12 cellular contexts compared by ENCODE assay signal in genomic region chr16:67242138-67242730, GRCh38. TPM values are rescaled to one million over a fixed set of nuclear protein-coding genes. Genes with fewer than 3 reads are reported as not detected.
DNase-seq lines count a peak whose midpoint lies in the region; ATAC-seq and TF ChIP-seq lines count a peak whose summit lies in the region.
"Had no signal": no experiment of that assay in that cellular context is flagged by ENCODE, and none has a peak within 500 bp of the region (broad histone marks: within the 10 kb centered on the region; RNA-seq: fewer than 3 reads in every experiment).

No MANE protein-coding gene starts in this region.

- H3K36me3 ChIP-seq in right atrium auricular region (peaks cover 26% of the 10 kb centered on the region), spleen (peaks cover 0 to 58% (median 28%) of the 10 kb centered on the region in 6 donors)

- DNase-seq in Calu3 (no peak), right atrium auricular region (ENCODE audit: low spot score) (no peak), spleen (peak; percentile 77), NOMO-1 (lab: John Stamatoyannopoulos, UW; ENCODE audit: unreplicated experiment in 2 of 2) (no peak), GF-D8 (lab: John Stamatoyannopoulos, UW) (no peak)
- no peak for DNase-seq in activated CD8-positive, alpha-beta T cell treated with anti-CD3 and anti-CD28 coated beads, Interleukin-2, amount 10 ng/mL, durations not matched to agents 7 days and 5 days
- DNase-seq: activated CD4-positive, alpha-beta T cell treated with anti-CD3 and anti-CD28 coated beads, Interleukin-2, amount 50 U/mL, for 4 hours; EL; naive B cell; NCI-H1436; stimulated activated CD4-positive, alpha-beta T cell treated with anti-CD3 and anti-CD28 coated beads, Interleukin-4, amount 100 ng/mL, for 24 hours had no signal

- peak overlapping the region; percentile 94 to 95 for H3K27ac ChIP-seq in right atrium auricular region
- H3K27ac ChIP-seq in spleen: peak overlapping the region in 7 of 8 donors; percentile 58 to 96 (median 92)

- POLR2A ChIA-PET in activated CD8-positive, alpha-beta T cell treated with anti-CD3 and anti-CD28 coated beads, Interleukin-2, amount 10 ng/mL, durations not matched to agents 7 days and 5 days (lab: Charles Lee): interaction anchor here (1.8 kb wide), 1 partner anchor 15 kb away, joined by 7 read pairs; the partner anchor contains the start of gene TMEM208

- H3K4me3 ChIP-seq in right atrium auricular region (no peak overlapping the region), spleen (peak overlapping the region in 1 of 8 donors; percentile 10)

- TF ChIP-seq CTCF in Calu3 (IDR thresholded peaks at IDR 0.05; ENCODE audit: unreplicated experiment) (no peak), right atrium auricular region (IDR thresholded peaks at IDR 0.05) (no peak), spleen (IDR thresholded peaks at IDR 0.05 in 8 of 11, conservative IDR thresholded peaks at IDR 0.05 in 3 of 11) (no peak)

- TF ChIP-seq POLR2A in spleen (IDR thresholded peaks at IDR 0.05): no peak

- no peaks in the 10 kb centered on the region for H3K27me3 ChIP-seq in right atrium auricular region
- no peaks in the 10 kb centered on the region for H3K27me3 ChIP-seq in spleen (replicated peaks in 1 of 7)

- CTCF ChIA-PET in Calu3 (lab: Charles Lee): no interaction called here
- CTCF ChIA-PET in activated CD8-positive, alpha-beta T cell treated with anti-CD3 and anti-CD28 coated beads, Interleukin-2, amount 10 ng/mL, durations not matched to agents 7 days and 5 days (lab: Charles Lee): interaction anchor here (0.9 to 7.3 kb wide), 3 partner anchors 15 to 57 kb away, joined by 3 to 64 read pairs (median 4); partner anchors contain the start of gene TMEM208

- H3K36me3 Mint-ChIP-seq in Calu3 (ENCODE audit: insufficient read depth, unreplicated experiment): peaks cover 44% of the 10 kb centered on the region
- peaks cover 34% of the 10 kb centered on the region for H3K36me3 Mint-ChIP-seq in activated CD8-positive, alpha-beta T cell treated with anti-CD3 and anti-CD28 coated beads, Interleukin-2, amount 10 ng/mL, durations not matched to agents 7 days and 5 days (ENCODE audit: low read depth)

- no peaks in the 10 kb centered on the region for H3K9me3 Mint-ChIP-seq in Calu3 (ENCODE audit: low read depth, unreplicated experiment)
- H3K9me3 Mint-ChIP-seq in activated CD8-positive, alpha-beta T cell treated with anti-CD3 and anti-CD28 coated beads, Interleukin-2, amount 10 ng/mL, durations not matched to agents 7 days and 5 days (ENCODE audit: insufficient read depth): no peaks in the 10 kb centered on the region
- H3K9me3 Mint-ChIP-seq: naive B cell had no signal

- peaks cover under 1% of the 10 kb centered on the region for H3K27me3 Mint-ChIP-seq in Calu3 (ENCODE audit: unreplicated experiment)
- no peaks in the 10 kb centered on the region for H3K27me3 Mint-ChIP-seq in activated CD8-positive, alpha-beta T cell treated with anti-CD3 and anti-CD28 coated beads, Interleukin-2, amount 10 ng/mL, durations not matched to agents 7 days and 5 days (ENCODE audit: low read depth)
- H3K27me3 Mint-ChIP-seq: naive B cell had no signal

- intact Hi-C loops in Calu3 (cut with micrococcal nuclease; ENCODE audit: unreplicated experiment): no loop called here
- intact Hi-C loops in spleen (cut with DNase I; ENCODE audit: low total_unique reads): no loop called here

- no peak for ATAC-seq in activated CD8-positive, alpha-beta T cell treated with anti-CD3 and anti-CD28 coated beads, Interleukin-2, amount 10 ng/mL, durations not matched to agents 7 days and 5 days
- ATAC-seq in HG02870 (IDR thresholded peaks at IDR 0.05; ENCODE audit: unreplicated experiment): no peak

- BruUV-seq in Calu3 (replicated peaks; lab: Mats Ljungman, UMichigan): no TSS peak

- peaks cover 38% of the 10 kb centered on the region for H3K4me1 Mint-ChIP-seq in Calu3 (ENCODE audit: low read depth, unreplicated experiment)
- peaks cover 51% of the 10 kb centered on the region for H3K4me1 Mint-ChIP-seq in activated CD8-positive, alpha-beta T cell treated with anti-CD3 and anti-CD28 coated beads, Interleukin-2, amount 10 ng/mL, durations not matched to agents 7 days and 5 days (ENCODE audit: low read depth)

- H3K4me3 Mint-ChIP-seq in Calu3 (ENCODE audit: low read depth, unreplicated experiment): no peak overlapping the region
- H3K4me3 Mint-ChIP-seq in activated CD8-positive, alpha-beta T cell treated with anti-CD3 and anti-CD28 coated beads, Interleukin-2, amount 10 ng/mL, durations not matched to agents 7 days and 5 days: no peak overlapping the region
- H3K4me3 Mint-ChIP-seq: naive B cell had no signal

- H3K4me1 ChIP-seq in right atrium auricular region (peaks cover 0 to 64% of the 10 kb centered on the region in 2 donors), spleen (peaks cover 50 to 97% (median 79%) of the 10 kb centered on the region in 6 donors)

- H3K9me3 ChIP-seq in right atrium auricular region (no peaks in the 10 kb centered on the region), spleen (no peaks in the 10 kb centered on the region)

- 55 to 93% (median 69%) methylated on average over 3 to 4 of the region's 4 CpGs for WGBS in spleen, 5 donors

- H3K27ac Mint-ChIP-seq in Calu3 (ENCODE audit: unreplicated experiment): peak overlapping the region; percentile 51
- peak overlapping the region; percentile 83 for H3K27ac Mint-ChIP-seq in activated CD8-positive, alpha-beta T cell treated with anti-CD3 and anti-CD28 coated beads, Interleukin-2, amount 10 ng/mL, durations not matched to agents 7 days and 5 days

RNA-seq across cellular contexts. Expression of gene FHOD1, which starts 5.0 kb away (rescaled TPM):
- 37.2 and 37.9 TPM in 2 replicates for total RNA-seq in Calu3 (2022)
- total RNA-seq in activated CD8-positive, alpha-beta T cell treated with anti-CD3 and anti-CD28 coated beads, Interleukin-2, amount 10 ng/mL, durations not matched to agents 7 days and 5 days: 100 to 1,000 TPM in 1 of 2 experiments, 10 to 100 TPM in 1; 93.4 to 101 TPM
- total RNA-seq in right atrium auricular region: 10 to 100 TPM in 1 of 2 donors, 1 to 10 TPM in 1; 5.3 to 11.6 TPM
- 100 to 1,000 TPM in 6 of 7 donors, 10 to 100 TPM in 1; 97.3 to 304 (median 145) TPM for total RNA-seq in spleen
- 100 to 1,000 TPM in 2 of 3 donors, 10 to 100 TPM in 1; 45.6 to 193 (median 149) TPM for polyA plus RNA-seq in spleen

RNA-seq across cellular contexts. Expression of gene SLC9A5, which starts 6.5 kb away (rescaled TPM):
- total RNA-seq in Calu3 (2022) (2.4 and 4.4 TPM in 2 replicates), right atrium auricular region (1 to 10 TPM; 1.5 to 2.4 TPM), spleen (10 to 100 TPM in 5 of 7 donors, 1 to 10 TPM in 2; 8.1 to 26.8 (median 13.5) TPM)
- total RNA-seq in activated CD8-positive, alpha-beta T cell treated with anti-CD3 and anti-CD28 coated beads, Interleukin-2, amount 10 ng/mL, durations not matched to agents 7 days and 5 days: 1 to 10 TPM; 3.1 to 4.1 TPM
- polyA plus RNA-seq in spleen: 10 to 100 TPM in 2 of 3 donors, 1 to 10 TPM in 1; 6.0 to 34.1 (median 33.6) TPM

RNA-seq across cellular contexts. Expression of gene TMEM208, which starts 15.3 kb away (rescaled TPM):
- total RNA-seq in Calu3 (2022) (53.5 and 69.2 TPM in 2 replicates), right atrium auricular region (10 to 100 TPM; 16.9 to 27.8 TPM), spleen (10 to 100 TPM; 28.1 to 39.0 (median 29.3) TPM)
- 10 to 100 TPM; 33.7 TPM for total RNA-seq in activated CD8-positive, alpha-beta T cell treated with anti-CD3 and anti-CD28 coated beads, Interleukin-2, amount 10 ng/mL, durations not matched to agents 7 days and 5 days
- polyA plus RNA-seq in spleen: 10 to 100 TPM; 54.5 to 68.7 (median 65.9) TPM

RNA-seq across cellular contexts. Expression of gene PLEKHG4, which starts 37.1 kb away (rescaled TPM):
- total RNA-seq in Calu3 (2022) (5.5 and 9.2 TPM in 2 replicates), right atrium auricular region (1 to 10 TPM; 1.1 to 3.9 TPM), spleen (10 to 100 TPM in 6 of 7 donors, 1 to 10 TPM in 1; 9.6 to 27.9 (median 15.2) TPM)
- 10 to 100 TPM; 13.6 to 16.3 TPM for total RNA-seq in activated CD8-positive, alpha-beta T cell treated with anti-CD3 and anti-CD28 coated beads, Interleukin-2, amount 10 ng/mL, durations not matched to agents 7 days and 5 days
- polyA plus RNA-seq in spleen: 10 to 100 TPM in 2 of 3 donors, 1 to 10 TPM in 1; 5.1 to 12.7 (median 11.3) TPM

RNA-seq across cellular contexts. Expression of gene ELMO3, which starts 43.3 kb away (rescaled TPM):
- total RNA-seq in Calu3 (2022) (31.9 and 43.2 TPM in 2 replicates), right atrium auricular region (1 to 10 TPM in 1 of 2 donors, under 1 TPM in 1; 0.37 to 2.2 TPM), spleen (1 to 10 TPM; 2.8 to 4.7 (median 4.0) TPM)
- total RNA-seq in activated CD8-positive, alpha-beta T cell treated with anti-CD3 and anti-CD28 coated beads, Interleukin-2, amount 10 ng/mL, durations not matched to agents 7 days and 5 days: 1 to 10 TPM; 7.2 to 8.0 TPM
- 1 to 10 TPM; 4.2 to 8.7 (median 7.0) TPM for polyA plus RNA-seq in spleen
